ENCODE assay signal across 8 cellular contexts in genomic region chr7:13990984-13991790, GRCh38. TPM values are rescaled to one million over a fixed set of nuclear protein-coding genes. Genes with fewer than 3 reads are reported as not detected.
DNase-seq lines count a peak whose midpoint lies in the region; ATAC-seq, FAIRE-seq and TF ChIP-seq lines count a peak whose summit lies in the region.

No MANE protein-coding gene starts in this region.

- H3K4me2 ChIP-seq in endothelial cell of umbilical vein (ENCODE audit: insufficient read depth, low read length) (peak overlapping the region; percentile 72), mesenchymal stem cell (ENCODE audit: low read length, poor library complexity, severe bottlenecking) (peak overlapping the region; percentile 93)

- no peak overlapping the region for H2BK12ac ChIP-seq in mesenchymal stem cell (ENCODE audit: low read length in 2 of 2)

- dilution Hi-C loops in endothelial cell of umbilical vein (cut with MboI; ENCODE audit: extremely low pct_ligation_motif_present, low sequenced_read_pairs) = no loop called here

- H3K18ac ChIP-seq in mesenchymal stem cell (ENCODE audit: low read depth in 1 of 2, low read length in 2 of 2) = peak overlapping the region; percentile 63 to 85

- H2BK15ac ChIP-seq in mesenchymal stem cell (ENCODE audit: low read depth, poor library complexity, severe bottlenecking) = no peak overlapping the region

- DNase-seq in AG20443 (ENCODE audit: low spot score) (peak; percentile 96), GM19238 (ENCODE audit: insufficient read length, low spot score) (peak; percentile 22), NCI-H82 treated with DMSO at 0.1 percent for 48 hours (lab: John Stamatoyannopoulos, UW; ENCODE audit: unreplicated experiment) (peak; percentile 81), endothelial cell of umbilical vein (ENCODE audit: low read depth, low spot score) (peak; percentile 98), mesenchymal stem cell (peak; percentile 99)
- DNase-seq in activated CD8-positive, alpha-beta memory T cell treated with anti-CD3 and anti-CD28 coated beads for 4 hours (ENCODE audit: low read depth in 2 of 2) = peak; percentile 38 to 39
- DNase-seq in stimulated activated CD4-positive, alpha-beta T cell treated with anti-CD3 and anti-CD28 coated beads, TNF-alpha, amount 100 ng/mL, for 48 hours (ENCODE audit: low read depth in 3 of 3) = peak; percentile 24 to 50 (median 44)

- H4K91ac ChIP-seq in mesenchymal stem cell (ENCODE audit: low read length) = peak overlapping the region; percentile 46

- H3K4ac ChIP-seq in mesenchymal stem cell (ENCODE audit: low read depth in 1 of 2, low read length in 2 of 2) = peak overlapping the region in 1 of 2 experiments; percentile 73

- H2BK5ac ChIP-seq in mesenchymal stem cell (ENCODE audit: low read depth, low read length, poor library complexity, severe bottlenecking) = no peak overlapping the region

- H3K4me1 ChIP-seq in endothelial cell of umbilical vein (ENCODE audit: control insufficient read depth, extremely low read depth, insufficient read depth, low read length) (peaks cover 16% of the 10 kb centered on the region), mesenchymal stem cell (ENCODE audit: control insufficient read depth, insufficient read depth, low read depth, low read length) (peaks cover 1% of the 10 kb centered on the region)

- H3K79me2 ChIP-seq in endothelial cell of umbilical vein (ENCODE audit: control insufficient read depth, insufficient read depth, low read length) = no peaks in the 10 kb centered on the region

- H3K27ac ChIP-seq in endothelial cell of umbilical vein (ENCODE audit: insufficient read depth, low read depth, low read length) = peak overlapping the region; percentile 88
- H3K27ac ChIP-seq in mesenchymal stem cell (ENCODE audit: low read length, poor library complexity, severe bottlenecking) = peak overlapping the region; percentile 95

- H3K36me3 ChIP-seq in endothelial cell of umbilical vein (ENCODE audit: control insufficient read depth in 2 of 2, extremely low read depth in 1 of 2, insufficient read depth in 2 of 2, low read length in 2 of 2) = no peaks in the 10 kb centered on the region
- peaks cover 0 to 3% of the 10 kb centered on the region in 2 experiments for H3K36me3 ChIP-seq in mesenchymal stem cell (ENCODE audit: control insufficient read depth in 1 of 2, insufficient read depth in 2 of 2, low read depth in 1 of 2, low read length in 2 of 2)

- peak overlapping the region; percentile 61 for H4K8ac ChIP-seq in mesenchymal stem cell (ENCODE audit: low read length)

- POLR2A ChIA-PET in endothelial cell of umbilical vein (lab: Charles Lee) = interaction anchor here (1.0 to 1.8 kb wide), 2 partner anchors 10 to 71 kb away, joined by 4 to 7 read pairs; no protein-coding TSS in a partner anchor

- ATAC-seq in HG03558 (IDR thresholded peaks at IDR 0.05; ENCODE audit: extremely low read depth, unreplicated experiment) = peak; percentile 49

- no peaks in the 10 kb centered on the region for H4K20me1 ChIP-seq in endothelial cell of umbilical vein (replicated peaks; ENCODE audit: control insufficient read depth, extremely low read depth, insufficient read depth, low read length)

- intact Hi-C loops in endothelial cell of umbilical vein (cut with micrococcal nuclease) = loop anchor here (1.0 to 2.0 kb wide), 4 partner anchors 71 to 758 kb away; no protein-coding TSS in a partner anchor

- no peaks in the 10 kb centered on the region for H3K27me3 ChIP-seq in endothelial cell of umbilical vein (ENCODE audit: control insufficient read depth in 2 of 2, insufficient read depth in 2 of 2, low read length in 2 of 2)
- H3K27me3 ChIP-seq in mesenchymal stem cell (ENCODE audit: control insufficient read depth in 1 of 2, insufficient read depth in 1 of 2, low read length in 2 of 2) = no peaks in the 10 kb centered on the region

- no TSS peak for BruUV-seq in endothelial cell of umbilical vein (replicated peaks; lab: Mats Ljungman, UMichigan)

- CTCF ChIA-PET in endothelial cell of umbilical vein (lab: Charles Lee) = interaction anchor here (0.9 to 4.9 kb wide), 5 partner anchors 12 to 128 kb away, joined by 3 to 72 read pairs (median 3); no protein-coding TSS in a partner anchor

- under 1% methylated on average over 32 of the region's 38 CpGs for WGBS in mesenchymal stem cell

- no peak overlapping the region for H2BK120ac ChIP-seq in mesenchymal stem cell (ENCODE audit: low read depth, low read length)

- no peak for TF ChIP-seq POLR2A in endothelial cell of umbilical vein (IDR thresholded peaks at IDR 0.05; ENCODE audit: low read depth, low read length)

- no peaks in the 10 kb centered on the region for H3K9me1 ChIP-seq in endothelial cell of umbilical vein (replicated peaks; ENCODE audit: control insufficient read depth, extremely low read depth, insufficient read depth, low read length)

- H3K79me1 ChIP-seq in mesenchymal stem cell (replicated peaks; ENCODE audit: low read length, poor library complexity, severe bottlenecking) = peaks cover 1% of the 10 kb centered on the region

- TF ChIP-seq CTCF in endothelial cell of umbilical vein (IDR thresholded peaks at IDR 0.05; ENCODE audit: extremely low read depth in 1 of 2, insufficient read depth in 1 of 2, low read depth in 1 of 2, low read length in 2 of 2) = no peak

- H3K4me3 ChIP-seq in endothelial cell of umbilical vein (replicated peaks in 1 of 3; ENCODE audit: insufficient read depth in 1 of 3, low read depth in 1 of 3, low read length in 3 of 3) (peak overlapping the region; percentile 79 to 98 (median 96)), mesenchymal stem cell (ENCODE audit: insufficient read depth in 1 of 2, low read depth in 1 of 2, low read length in 2 of 2) (peak overlapping the region; percentile 66 to 94)

- peak overlapping the region; percentile 84 for H2AFZ ChIP-seq in endothelial cell of umbilical vein (ENCODE audit: low read depth, low read length)
- no peak overlapping the region for H2AFZ ChIP-seq in mesenchymal stem cell (ENCODE audit: low read depth, low read length)

- peak overlapping the region; percentile 94 for H3K9ac ChIP-seq in endothelial cell of umbilical vein (replicated peaks; ENCODE audit: extremely low read depth, insufficient read depth, low read length)
- peak overlapping the region; percentile 97 for H3K9ac ChIP-seq in mesenchymal stem cell (ENCODE audit: low read length)

- H3K9me3 ChIP-seq in endothelial cell of umbilical vein (replicated peaks; ENCODE audit: control insufficient read depth, insufficient read depth, low read length) (no peaks in the 10 kb centered on the region), mesenchymal stem cell (ENCODE audit: control insufficient read depth, low read length) (no peaks in the 10 kb centered on the region)

- no peak overlapping the region for H3K23ac ChIP-seq in mesenchymal stem cell (ENCODE audit: low read length in 2 of 2)

- no peak overlapping the region for H3K14ac ChIP-seq in mesenchymal stem cell (ENCODE audit: low read length in 2 of 2)

- no peak overlapping the region for H2AK5ac ChIP-seq in mesenchymal stem cell (ENCODE audit: low read length, severe bottlenecking)

- peak; percentile 95 for FAIRE-seq in endothelial cell of umbilical vein (lab: Jason Lieb, UNC)

TF ChIP-seq in endothelial cell of umbilical vein, 7 proteins besides CTCF, POLR2A, EP300 and RAD21:
- peak; percentile 88 for TF ChIP-seq MAX (IDR thresholded peaks at IDR 0.05; ENCODE audit: insufficient read depth, insufficient read length)
- peak; percentile 25 for TF ChIP-seq JUN (IDR thresholded peaks at IDR 0.05; ENCODE audit: borderline replicate concordance, insufficient read depth, insufficient read length, low read depth)
- TF ChIP-seq FOS (IDR thresholded peaks at IDR 0.05; ENCODE audit: borderline replicate concordance, insufficient read depth, low read length) = no peak

RNA-seq across cellular contexts. Expression of gene ETV1, which starts 1.7 kb away (rescaled TPM):
- total RNA-seq in endothelial cell of umbilical vein = 16.6 and 18.7 TPM in 2 replicates
- 5.8 and 8.4 TPM in 2 replicates for polyA plus RNA-seq in endothelial cell of umbilical vein
- polyA plus RNA-seq in endothelial cell of umbilical vein (2011; cell fraction: cytosol; rRNA removed) = 6.5 and 8.7 TPM in 2 replicates
- 11.2 and 14.4 TPM in 2 replicates for polyA plus RNA-seq in endothelial cell of umbilical vein (2011; cell fraction: nucleus; rRNA removed)
- polyA plus RNA-seq in endothelial cell of umbilical vein (2012) = 5.6 and 9.2 TPM in 2 replicates
- 6.0 and 10.8 TPM in 2 replicates for polyA minus RNA-seq in endothelial cell of umbilical vein
- not detected for polyA minus RNA-seq in endothelial cell of umbilical vein (2011; cell fraction: cytosol; rRNA and poly(A)+ RNA removed)
- 15.7 and 18.5 TPM in 2 replicates for polyA minus RNA-seq in endothelial cell of umbilical vein (2011; cell fraction: nucleus; rRNA and poly(A)+ RNA removed)
- polyA plus RNA-seq in mesenchymal stem cell (2013, experiment 1 of 2) = 47.3 TPM
- polyA plus RNA-seq in mesenchymal stem cell (2013, experiment 2 of 2) = 49.7 TPM

Comparison
In these comparisons a context has a peak if more than half of its experiments do, and no peak if none do; other contexts are left out.
1. Peak in every context shown above with its lines: DNase-seq, ATAC-seq, H3K4me3 ChIP-seq and H3K27ac ChIP-seq.
2. DNase-seq: peak in every context shown above with its lines; median percentile 99 in mesenchymal stem cell; 98 in endothelial cell of umbilical vein; 96 in AG20443; 81 in NCI-H82 treated with DMSO at 0.1 percent for 48 hours; 44 in stimulated activated CD4-positive, alpha-beta T cell treated with anti-CD3 and anti-CD28 coated beads, TNF-alpha, amount 100 ng/mL, for 48 hours; 38 in activated CD8-positive, alpha-beta memory T cell treated with anti-CD3 and anti-CD28 coated beads for 4 hours; 22 in GM19238.